34 cellular contexts compared by ENCODE assay signal in the genomic region with DNA sequence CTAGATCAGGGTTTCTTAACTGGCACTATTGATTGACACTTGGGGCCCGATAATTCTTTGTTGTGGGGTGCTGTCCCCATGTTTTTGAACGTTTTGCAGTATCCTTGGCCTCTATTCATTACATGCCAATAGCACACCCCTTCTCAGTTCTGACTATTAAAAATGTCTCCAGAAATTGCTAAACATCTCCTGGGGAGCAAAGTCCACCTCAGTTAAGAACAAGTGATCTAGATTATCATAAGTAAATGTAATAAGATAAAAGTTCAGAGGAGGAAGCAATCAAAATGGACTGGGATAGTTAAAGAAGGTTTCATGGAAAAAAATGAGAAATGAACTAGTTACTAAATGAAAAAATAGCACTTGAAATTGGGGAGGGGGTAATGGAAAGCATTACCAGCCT.
"Had no signal": no experiment of that assay in that cellular context is flagged by ENCODE, and none has a peak within 500 bp of the region (broad histone marks: within the 10 kb centered on the region; RNA-seq: fewer than 3 reads in every experiment).

No MANE protein-coding gene starts in this region.

- DNase-seq: Karpas-422, Kasumi-1, MG63, MM.1S, NCI-H1048, NCI-H1092, NCI-H1092 treated with DMSO at 0.1 percent for 48 hours, NCI-H1105, NCI-H1105 treated with DMSO at 0.1 percent for 48 hours, NCI-H1417, NCI-H1417 treated with DMSO at 0.1 percent for 48 hours, NCI-H1436, NCI-H1436 treated with DMSO at 0.1 percent for 48 hours, NCI-H146, NCI-H1694, NCI-H1694 treated with DMSO at 0.1 percent for 48 hours, NCI-H187, NCI-H187 treated with DMSO at 0.1 percent for 48 hours, NCI-H1930, NCI-H2029, NCI-H2029 treated with DMSO at 0.1 percent for 48 hours, NCI-H2081, NCI-H2081 treated with DMSO at 0.1 percent for 48 hours, NCI-H2107, NCI-H2171, NCI-H2171 treated with DMSO at 0.1 percent for 48 hours, NCI-H2227 treated with DMSO at 0.1 percent for 48 hours, NCI-H226, NCI-H345, NCI-H446, NCI-H446 treated with DMSO at 0.1 percent for 48 hours, NCI-H510A, NCI-H510A treated with DMSO at 0.1 percent for 48 hours, NCI-H524 had no signal

- H3K36me3 ChIP-seq: MG63 had no signal

- H3K4me3 ChIP-seq: MG63 had no signal

- H3K9me3 ChIP-seq: MG63 had no signal
